ENCODE assay signal across 8 cellular contexts in genomic region chr10:79070611-79071534, GRCh38. TPM values are rescaled to one million over a fixed set of nuclear protein-coding genes. Genes with fewer than 3 reads are reported as not detected.
DNase-seq lines count a peak whose midpoint lies in the region; ATAC-seq and TF ChIP-seq lines count a peak whose summit lies in the region.

No MANE protein-coding gene starts in this region.

- H3K27me3 Mint-ChIP-seq in CD14-positive monocyte (ENCODE audit: low read depth in 3 of 3) (peaks cover 1 to 7% (median 1%) of the 10 kb centered on the region in 3 donors), immature natural killer cell (ENCODE audit: low read depth in 3 of 3) (peaks cover 4 to 10% (median 8%) of the 10 kb centered on the region in 3 donors)

- H3K4me3 ChIP-seq in cardiac fibroblast (replicated peaks in 1 of 2; ENCODE audit: low read depth in 2 of 2, low read length in 2 of 2) = peak overlapping the region; percentile 72 to 94

- H3K9me3 Mint-ChIP-seq in CD14-positive monocyte (peaks cover 0 to under 1% (median 0%) of the 10 kb centered on the region in 7 donors), immature natural killer cell (no peaks in the 10 kb centered on the region)

- intact Hi-C loops in CD14-positive monocyte (cut with micrococcal nuclease) = loop anchor here (5.0 kb wide), 2 partner anchors 66 to 71 kb away; no protein-coding TSS in a partner anchor
- intact Hi-C loops in sciatic nerve (cut with DNase I) = loop anchor here (10.0 kb wide), 1 partner anchor 124 kb away; no protein-coding TSS in a partner anchor

- ATAC-seq in sciatic nerve (peak; percentile 75), HG03097 (IDR thresholded peaks at IDR 0.05; ENCODE audit: low FRiP score, unreplicated experiment) (no peak)

- POLR2A ChIA-PET in RWPE1 (lab: Yijun Ruan, JAX; ENCODE audit: low non-redundant PET) = interaction anchor here (0.6 to 0.8 kb wide), 2 partner anchors 24 to 295 kb away, joined by 3 to 8 read pairs; no protein-coding TSS in a partner anchor

- H3K27ac Mint-ChIP-seq in CD14-positive monocyte (peak overlapping the region; percentile 85 to 97 (median 90)), immature natural killer cell (peak overlapping the region in 3 of 6 donors; percentile 17 to 62 (median 19))

- peak; percentile 73 for DNase-seq in CD14-positive monocyte (ENCODE audit: low spot score)
- peak; percentile 83 for DNase-seq in HPDE6-E6E7 (ENCODE audit: extremely low spot score)
- DNase-seq in RWPE1 (ENCODE audit: low spot score) = peak; percentile 95
- DNase-seq in cardiac fibroblast (ENCODE audit: low read depth in 2 of 2) = peak; percentile 83 to 98
- peak in 2 of 3 donors; percentile 21 to 23 for DNase-seq in immature natural killer cell
- peak; percentile 89 for DNase-seq in sciatic nerve (ENCODE audit: low spot score)
- no peak for DNase-seq in GM13976 (ENCODE audit: low spot score)

- in situ Hi-C loops in GM13976 (cut with MboI; ENCODE audit: low sequenced_read_pairs, unreplicated experiment) = no loop called here

- TF ChIP-seq CTCF in CD14-positive monocyte (IDR thresholded peaks at IDR 0.05) = no peak
- no peak for TF ChIP-seq CTCF in RWPE1 (conservative IDR thresholded peaks at IDR 0.05; ENCODE audit: low read depth)
- no peak for TF ChIP-seq CTCF in cardiac fibroblast (IDR thresholded peaks at IDR 0.05; ENCODE audit: low read depth, low read length)
- no peak for TF ChIP-seq CTCF in GM13976 (IDR thresholded peaks at IDR 0.05; ENCODE audit: borderline replicate concordance, control extremely low read depth, extremely low read depth, insufficient read depth, missing control alignments)

- H3K4me3 Mint-ChIP-seq in CD14-positive monocyte = peak overlapping the region; percentile 96 to 98
- H3K4me3 Mint-ChIP-seq in immature natural killer cell = peak overlapping the region; percentile 70 to 98 (median 83)

- CTCF ChIA-PET in RWPE1 (lab: Yijun Ruan, JAX) = interaction anchor here (0.5 to 6.1 kb wide), 9 partner anchors 53 to 1024 kb away, joined by 3 to 42 read pairs (median 3); no protein-coding TSS in a partner anchor

- H3K36me3 Mint-ChIP-seq in CD14-positive monocyte (peaks cover 9 to 20% of the 10 kb centered on the region in 2 donors), immature natural killer cell (no peaks in the 10 kb centered on the region)

- H3K4me1 Mint-ChIP-seq in CD14-positive monocyte (peaks cover 64% of the 10 kb centered on the region), immature natural killer cell (peaks cover 47% of the 10 kb centered on the region in 2 donors)

- peak overlapping the region; percentile 100 for H3K27ac ChIP-seq in RWPE1

RNA-seq across cellular contexts. Expression of gene ZMIZ1, which starts 2.1 kb away (rescaled TPM):
- polyA plus RNA-seq in CD14-positive monocyte (1 to 10 TPM; 3.3 to 8.9 TPM), immature natural killer cell (1 to 10 TPM; 1.2 to 9.5 (median 1.8) TPM)
- total RNA-seq in sciatic nerve = 96.7 TPM
